Comparison of ENCODE assay signal across 13 cellular contexts in genomic region chr3:134039161-134039862, GRCh38. TPM values are rescaled to one million over a fixed set of nuclear protein-coding genes. Genes with fewer than 3 reads are reported as not detected.
DNase-seq lines count a peak whose midpoint lies in the region; ATAC-seq, FAIRE-seq and TF ChIP-seq lines count a peak whose summit lies in the region.
"Had no signal": no experiment of that assay in that cellular context is flagged by ENCODE, and none has a peak within 500 bp of the region (broad histone marks: within the 10 kb centered on the region; RNA-seq: fewer than 3 reads in every experiment).

No MANE protein-coding gene starts in this region.

- TF ChIP-seq CTCF in 22Rv1 (IDR thresholded peaks at IDR 0.05), result peak; percentile 33
- TF ChIP-seq CTCF in HEK293 (tag by site-specific recombination; IDR thresholded peaks at IDR 0.05), result no peak
- no peak for TF ChIP-seq CTCF in coronary artery (IDR thresholded peaks at IDR 0.05)
- peak; percentile 88 for TF ChIP-seq CTCF in HepG2 (CRISPR knock-in tag; IDR thresholded peaks at IDR 0.05)

- DNase-seq in coronary artery (ENCODE audit: low spot score), result peak; percentile 46
- peak; percentile 40 for DNase-seq in HepG2 (ENCODE audit: low spot score)
- DNase-seq: activated T-cell treated with anti-CD3 and anti-CD28 coated beads for 4 hours, NCI-H1417 treated with DMSO at 0.1 percent for 48 hours, SIG-M5 had no signal

- no peak overlapping the region for H3K27ac ChIP-seq in 22Rv1
- no peak overlapping the region for H3K27ac ChIP-seq in HEK293 (ENCODE audit: extremely low read depth, low read depth, low read length)
- H3K27ac ChIP-seq in coronary artery, result no peak overlapping the region
- no peak overlapping the region for H3K27ac ChIP-seq in HepG2 (ENCODE audit: extremely low read length, insufficient read depth, low read length)
- H3K27ac ChIP-seq: BLaER1 had no signal

- H3K27me3 ChIP-seq in HepG2 (ENCODE audit: control insufficient read depth in 1 of 2, insufficient read depth in 2 of 2, low read length in 2 of 2), result no peaks in the 10 kb centered on the region; a peak in 1 of 5 replicates
- H3K27me3 ChIP-seq: BLaER1 had no signal

- CTCF ChIA-PET in HEK293 (lab: Yijun Ruan, JAX), result no interaction called here
- CTCF ChIA-PET in HepG2 (lab: Yijun Ruan, JAX; ENCODE audit: low intra/inter-chr PET ratio, low total read pairs), result interaction anchor here (2.1 kb wide), 1 partner anchor 109 kb away, joined by 12 read pairs; no protein-coding TSS in a partner anchor

- no peaks in the 10 kb centered on the region for H4K20me1 ChIP-seq in HepG2 (ENCODE audit: insufficient read depth, low read length)
- H4K20me1 ChIP-seq: BLaER1 had no signal

- H3K9ac ChIP-seq in HepG2 (ENCODE audit: insufficient read depth, low read depth, low read length), result peak overlapping the region; percentile 24; the same call in 1 of the 2 replicates
- H3K9ac ChIP-seq: BLaER1 had no signal

- in situ Hi-C loops in HepG2 (cut with HindIII; ENCODE audit: extremely low pct_ligation_motif_present, low pct_unique_long_range_greater_than_20kb), result no loop called here

- TF ChIP-seq EP300 in HepG2 (IDR thresholded peaks at IDR 0.05; ENCODE audit: low read depth in 2 of 2, low read length in 2 of 2) (no peak), HepG2 (CRISPR knock-in tag; IDR thresholded peaks at IDR 0.05; ENCODE audit: borderline replicate concordance) (no peak)

- H3K36me3 ChIP-seq in HEK293 (ENCODE audit: control insufficient read depth in 2 of 2, insufficient read depth in 1 of 2, low read length in 2 of 2) (no peaks in the 10 kb centered on the region), HepG2 (replicated peaks in 1 of 2; ENCODE audit: control insufficient read depth in 1 of 2, insufficient read depth in 2 of 2, low read length in 2 of 2) (no peaks in the 10 kb centered on the region)
- H3K36me3 ChIP-seq: BLaER1 had no signal

- H3K4me3 ChIP-seq in HEK293 (ENCODE audit: low read depth, low read length) (no peak overlapping the region), coronary artery (no peak overlapping the region), HepG2 (replicated peaks in 1 of 3; ENCODE audit: insufficient read depth in 1 of 3, low read depth in 2 of 3, low read length in 3 of 3) (peak overlapping the region in 1 of 3 experiments; percentile 44; a peak in 1 of 6 replicates)
- H3K4me3 ChIP-seq: BLaER1 had no signal

- no peak for TF ChIP-seq POLR2A in HepG2 (IDR thresholded peaks at IDR 0.05; ENCODE audit: insufficient read depth in 1 of 2, low read depth in 2 of 2, low read length in 2 of 2)

- ATAC-seq in HepG2 (peak; percentile 97), GM21367 (IDR thresholded peaks at IDR 0.05; ENCODE audit: unreplicated experiment) (no peak), HG02870 (IDR thresholded peaks at IDR 0.05; ENCODE audit: unreplicated experiment) (no peak), HG03521 (IDR thresholded peaks at IDR 0.05; ENCODE audit: unreplicated experiment) (no peak), HG03097 (IDR thresholded peaks at IDR 0.05; ENCODE audit: low FRiP score, unreplicated experiment) (no peak)

- POLR2A ChIA-PET in HEK293 (lab: Yijun Ruan, JAX) (no interaction called here), HepG2 (lab: Yijun Ruan, JAX) (interaction anchor here (0.9 kb wide), 1 partner anchor 19 kb away, joined by 3 read pairs; no protein-coding TSS in a partner anchor)

- H2AFZ ChIP-seq in HepG2 (ENCODE audit: low read length), result no peak overlapping the region

- H3K4me1 ChIP-seq in HEK293 (ENCODE audit: control insufficient read depth, insufficient read depth, low read length), result no peaks in the 10 kb centered on the region
- peaks cover 30% of the 10 kb centered on the region for H3K4me1 ChIP-seq in HepG2 (ENCODE audit: insufficient read depth, low read length)
- H3K4me1 ChIP-seq: BLaER1 had no signal

- WGBS in HepG2 (ENCODE audit: low lambda C conversion rate), result 7% methylated on average over 5 of the region's 8 CpGs

- intact Hi-C loops in HepG2 (cut with micrococcal nuclease; ENCODE audit: unreplicated experiment), result loop anchor here (1.0 kb wide), 1 partner anchor 109 kb away; no protein-coding TSS in a partner anchor

- no TSS peak for BruUV-seq in HepG2 (replicated peaks; lab: Mats Ljungman, UMichigan)

- TF ChIP-seq RAD21 in HepG2 (CRISPR knock-in tag; IDR thresholded peaks at IDR 0.05), result peak; percentile 79

- H3K9me3 ChIP-seq in HEK293 (ENCODE audit: control insufficient read depth, insufficient read depth, low read depth, low read length) (no peaks in the 10 kb centered on the region), HepG2 (ENCODE audit: low read length) (no peaks in the 10 kb centered on the region)

- no peak for FAIRE-seq in HepG2 (lab: Jason Lieb, UNC)
- FAIRE-seq: colon had no signal

- H3K4me2 ChIP-seq in HepG2 (ENCODE audit: low read depth, low read length), result peak overlapping the region; percentile 59
- H3K4me2 ChIP-seq: BLaER1 had no signal

- no peaks in the 10 kb centered on the region for H3K79me2 ChIP-seq in HepG2 (ENCODE audit: insufficient read depth, low read length)

TF ChIP-seq in HEK293, 187 proteins besides CTCF, POLR2A, EP300 and RAD21:
- no peak for TF ChIP-seq GLIS2 (tag by site-specific recombination; IDR thresholded peaks at IDR 0.05)
- no peak for TF ChIP-seq GLIS1 (tag by site-specific recombination; IDR thresholded peaks at IDR 0.05)
- TF ChIP-seq KLF1 (tag by site-specific recombination; IDR thresholded peaks at IDR 0.05), result peak; percentile 39; the same call in 1 of the 2 replicates

TF ChIP-seq in HepG2, 621 proteins besides CTCF, POLR2A, EP300 and RAD21 (continues in another document):
- TF ChIP-seq MED1 (CRISPR knock-in tag; IDR thresholded peaks at IDR 0.05) (peak; percentile 43; the same call in 1 of the 2 replicates), TARDBP (CRISPR knock-in tag; IDR thresholded peaks at IDR 0.05) (no peak), XRCC5 (optimal IDR thresholded peaks at IDR 0.05; ENCODE audit: low read length) (peak; percentile 27), SNAI1 (CRISPR knock-in tag; IDR thresholded peaks at IDR 0.05; ENCODE audit: borderline replicate concordance) (no peak), ZNF343 (CRISPR knock-in tag; IDR thresholded peaks at IDR 0.05) (no peak), ZNF382 (CRISPR knock-in tag; IDR thresholded peaks at IDR 0.05; ENCODE audit: borderline replicate concordance) (no peak), PBX3 (CRISPR knock-in tag; IDR thresholded peaks at IDR 0.05; ENCODE audit: borderline replicate concordance) (no peak), ZSCAN21 (CRISPR knock-in tag; IDR thresholded peaks at IDR 0.05; ENCODE audit: borderline replicate concordance) (peak; percentile 40; the same call in 1 of the 2 replicates), KLF16 (CRISPR knock-in tag; IDR thresholded peaks at IDR 0.05) (0 out of 4 replicates have a peak, but pooled peaks of 1 of the 2 experiments have one; percentile 38), ZNF691 (CRISPR knock-in tag; IDR thresholded peaks at IDR 0.05; ENCODE audit: borderline replicate concordance, low read depth) (0 out of 2 replicates have a peak, but pooled peaks have one; percentile 29), PTBP1 (IDR thresholded peaks at IDR 0.05; ENCODE audit: low read depth, low read length, poor library complexity, severe bottlenecking) (no peak), ZNF446 (CRISPR knock-in tag; IDR thresholded peaks at IDR 0.05) (no peak), DNMT1 (CRISPR knock-in tag; IDR thresholded peaks at IDR 0.05) (no peak), PHF8 (CRISPR knock-in tag; IDR thresholded peaks at IDR 0.05) (peak; percentile 36; the same call in 1 of the 2 replicates), ZNF263 (CRISPR knock-in tag; IDR thresholded peaks at IDR 0.05) (peak; percentile 94), IKZF1 (IDR thresholded peaks at IDR 0.05) (no peak)

RNA-seq across cellular contexts. Expression of gene SLCO2A1, which starts 9.6 kb away (rescaled TPM):
- not detected in 2 replicates for total RNA-seq in HepG2 (2016; rRNA removed; fragmentation: Illumina TruSeq; extraction: Trizol)
- total RNA-seq in HepG2 (2016; cell fraction: cytosol; rRNA removed; fragmentation: Illumina TruSeq; extraction: Trizol; ENCODE audit: low read depth), result not detected in 2 replicates
- not detected in 2 replicates for total RNA-seq in HepG2 (2016; cell fraction: insoluble cytoplasmic fraction; rRNA removed; fragmentation: Illumina TruSeq; extraction: Trizol)
- total RNA-seq in HepG2 (2016; cell fraction: membrane; rRNA removed; fragmentation: Illumina TruSeq; extraction: Trizol), result not detected in 2 replicates
- not detected in 2 replicates for total RNA-seq in HepG2 (2016; cell fraction: nucleus; rRNA removed; fragmentation: Illumina TruSeq; extraction: Trizol)
- 0.04 and 0.14 TPM in 2 replicates for polyA plus RNA-seq in HepG2 (2011; rRNA removed)
- 0.03 TPM in 1 of 2 replicates, not detected in the other for polyA plus RNA-seq in HepG2 (2011; cell fraction: cytosol; rRNA removed)
- polyA plus RNA-seq in HepG2 (2011; cell fraction: nucleus; rRNA removed), result 0.12 and 0.59 TPM in 2 replicates
- polyA plus RNA-seq in HepG2 (2012), result 0.15 and 0.32 TPM in 2 replicates
- not detected in 2 replicates for polyA plus RNA-seq in HepG2 (2016; cell fraction: cytosol; fragmentation: Illumina TruSeq; extraction: Trizol; ENCODE audit: low read depth)
- polyA plus RNA-seq in HepG2 (2016; cell fraction: insoluble cytoplasmic fraction; fragmentation: Illumina TruSeq; extraction: Trizol; ENCODE audit: low read depth), result not detected in 2 replicates
- not detected in 2 replicates for polyA plus RNA-seq in HepG2 (2016; cell fraction: membrane; fragmentation: Illumina TruSeq; extraction: Trizol; ENCODE audit: low read depth)
- not detected in 2 replicates for polyA plus RNA-seq in HepG2 (2016; cell fraction: nucleus; fragmentation: Illumina TruSeq; extraction: Trizol; ENCODE audit: insufficient read depth, low read depth)
- polyA minus RNA-seq in HepG2 (2011; rRNA and poly(A)+ RNA removed; ENCODE audit: low replicate concordance), result 0.05 TPM in 1 of 2 replicates, not detected in the other
- polyA minus RNA-seq in HepG2 (2011; cell fraction: cytosol; rRNA and poly(A)+ RNA removed), result not detected in 2 replicates
- not detected in 2 replicates for polyA minus RNA-seq in HepG2 (2011; cell fraction: nucleus; rRNA and poly(A)+ RNA removed)

Comparison
In these comparisons a context has a peak if more than half of its experiments do, and no peak if none do; other contexts are left out.
1. CTCF ChIP-seq: peak in 22Rv1 (single experiment) and HepG2 (single experiment); none in HEK293 (single experiment) and coronary artery (single experiment).